In the genomic region with DNA sequence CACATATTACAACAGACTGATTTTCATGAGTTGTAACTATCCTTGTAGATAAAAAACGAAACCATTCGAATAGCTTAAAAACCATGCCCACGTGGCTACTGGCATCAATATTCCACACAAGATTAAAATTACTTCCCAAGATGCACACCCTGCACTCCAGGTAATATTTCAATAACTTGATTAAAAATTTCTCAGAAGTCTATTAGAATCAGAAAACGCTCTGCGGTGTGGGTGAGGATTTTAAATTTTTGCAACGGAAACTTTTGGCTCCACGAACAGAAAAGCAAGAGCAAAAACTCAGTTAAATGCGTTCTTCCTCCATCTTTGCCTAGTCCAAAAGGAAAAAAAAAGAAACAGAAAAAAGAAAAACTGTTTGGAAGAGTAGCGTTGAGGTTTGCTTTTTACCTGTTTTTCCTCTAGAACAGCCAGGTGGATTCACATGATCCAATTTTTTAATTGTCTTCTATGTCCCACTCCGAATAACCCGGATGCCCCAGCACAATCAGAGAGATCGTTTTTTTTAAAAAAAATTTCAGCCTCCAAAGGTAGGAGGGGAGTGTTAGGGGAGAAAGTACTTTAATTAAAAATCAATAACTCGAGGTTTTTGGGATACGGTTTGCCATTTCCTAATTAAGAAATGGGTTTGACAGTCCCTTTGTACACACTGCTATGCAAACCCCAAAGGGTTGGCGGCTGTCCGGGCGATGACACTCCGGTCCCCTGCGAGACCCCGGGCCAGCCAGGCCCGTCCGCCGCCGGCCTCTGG, we compare ENCODE assay signal across 8 cellular contexts.
DNase-seq lines count a peak whose midpoint lies in the region; ATAC-seq and TF ChIP-seq lines count a peak whose summit lies in the region.

No MANE protein-coding gene starts in this region.

- peak; percentile 9 for DNase-seq in EH (ENCODE audit: low read depth)
- DNase-seq in NCI-H2227 (lab: John Stamatoyannopoulos, UW; ENCODE audit: unreplicated experiment): peak; percentile 46
- DNase-seq in coronary artery (ENCODE audit: low spot score): no peak
- no peak for DNase-seq in effector CD8-positive, alpha-beta T cell (lab: John Stamatoyannopoulos, UW)
- DNase-seq in stimulated activated CD4-positive, alpha-beta T cell treated with anti-CD3 and anti-CD28 coated beads, Interleukin-12 subunit alpha, Interleukin-12 subunit beta, amount 100 ng/mL, for 4 hours: no peak

- no peaks in the 10 kb centered on the region for H3K27me3 ChIP-seq in mucosa of stomach (ENCODE audit: control insufficient read depth, insufficient read depth, low read length)

- TF ChIP-seq CTCF in coronary artery (IDR thresholded peaks at IDR 0.05): no peak

- H3K9ac ChIP-seq in mucosa of stomach (ENCODE audit: low read length): peak overlapping the region; percentile 87

- H3K4me3 ChIP-seq in coronary artery (peak overlapping the region; percentile 100), mucosa of stomach (ENCODE audit: low read length) (peak overlapping the region; percentile 40)

- H3K4me1 ChIP-seq in mucosa of stomach (ENCODE audit: control insufficient read depth, insufficient read depth, low read length): peaks cover 8% of the 10 kb centered on the region

- no peaks in the 10 kb centered on the region for H3K36me3 ChIP-seq in mucosa of stomach (ENCODE audit: control insufficient read depth, insufficient read depth, low read length)

- peak overlapping the region; percentile 99 to 100 for H3K27ac ChIP-seq in coronary artery

- H3K9me3 ChIP-seq in mucosa of stomach (ENCODE audit: control insufficient read depth, low read length): no peaks in the 10 kb centered on the region

- ATAC-seq in GM21515 (IDR thresholded peaks at IDR 0.05; ENCODE audit: unreplicated experiment) (no peak), GM21423 (IDR thresholded peaks at IDR 0.05; ENCODE audit: unreplicated experiment) (no peak)

Comparison
In these comparisons a context has a peak if more than half of its experiments do, and no peak if none do; other contexts are left out.
1. DNase-seq: peak in EH (single experiment) and NCI-H2227 (single experiment); none in coronary artery (single experiment), effector CD8-positive, alpha-beta T cell (single experiment) and stimulated activated CD4-positive, alpha-beta T cell treated with anti-CD3 and anti-CD28 coated beads, Interleukin-12 subunit alpha, Interleukin-12 subunit beta, amount 100 ng/mL, for 4 hours (single experiment).